18 cellular contexts compared by ENCODE assay signal in the genomic region with DNA sequence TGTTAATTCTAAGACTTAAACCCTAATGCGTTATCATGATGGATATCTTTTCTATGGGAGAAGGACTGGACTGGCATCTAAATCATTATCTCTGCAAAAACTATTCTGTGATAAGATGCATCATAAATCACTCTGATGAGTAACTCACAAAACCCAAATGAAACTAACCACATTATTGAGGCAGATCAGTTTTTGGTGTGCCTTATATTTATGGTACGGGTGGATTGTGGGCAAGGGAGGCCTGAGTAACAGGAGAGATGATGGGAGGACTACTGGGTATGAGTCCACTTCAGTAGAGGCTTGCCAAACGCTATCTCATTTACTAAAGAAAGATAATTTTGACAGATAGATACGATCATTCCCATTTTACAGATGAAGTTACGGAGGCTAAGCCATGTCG.
"Had no signal": no experiment of that assay in that cellular context is flagged by ENCODE, and none has a peak within 500 bp of the region (broad histone marks: within the 10 kb centered on the region; RNA-seq: fewer than 3 reads in every experiment).

No MANE protein-coding gene starts in this region.

- ATAC-seq: activated CD4-positive, CD25-positive, alpha-beta regulatory T cell treated with anti-CD3 and anti-CD28 coated beads, Interleukin-2, amount 50 U/mL, for 24 hours; activated CD8-positive, alpha-beta T cell treated with anti-CD3 and anti-CD28 coated beads for 36 hours; activated T-cell treated with anti-CD3 and anti-CD28 coated beads, Interleukin-2, amount 50 U/mL, for 72 hours had no signal

- H3K36me3 ChIP-seq: brain microvascular endothelial cell, cardiac muscle cell, Peyer's patch had no signal

- H3K4me3 ChIP-seq: cardiac muscle cell, Peyer's patch had no signal

- H3K27ac Mint-ChIP-seq: activated CD8-positive, alpha-beta T cell treated with anti-CD3 and anti-CD28 coated beads for 36 hours; activated T-cell treated with anti-CD3 and anti-CD28 coated beads, Interleukin-2, amount 50 U/mL, for 72 hours; activated T-helper 2 cell treated with anti-CD3 and anti-CD28 coated beads, Interferon-gamma antibody, Interleukin-2, Interleukin-4, amounts not matched to agents 10 μg/mL and 5 μg/mL and 100 μg/mL, durations not matched to agents 14 hours and 24 hours and 36 hours; T-helper 1 cell treated with Interleukin-12 subunit alpha and Interleukin-12 subunit beta and Interleukin-4 antibody, amounts not matched to agents 30 μg/mL and 1 μg/mL, for 36 hours had no signal

- DNase-seq: activated CD4-positive, alpha-beta T cell treated with anti-CD3 and anti-CD28 coated beads for 4 hours; activated CD8-positive, alpha-beta memory T cell treated with anti-CD3 and anti-CD28 coated beads, Interleukin-2, amount 50 U/mL, for 4 hours; activated CD8-positive, alpha-beta T cell treated with anti-CD3 and anti-CD28 coated beads for 36 hours; activated naive CD4-positive, alpha-beta T cell treated with anti-CD3 and anti-CD28 coated beads, Interleukin-2, amount 50 U/mL, for 16 hours; activated T-cell treated with anti-CD3 and anti-CD28 coated beads, Interleukin-2, amount 50 U/mL, for 72 hours; amniotic stem cell; brain microvascular endothelial cell; NCI-H1105 treated with DMSO at 0.1 percent for 48 hours; NCI-H1436 treated with DMSO at 0.1 percent for 48 hours; NCI-H187; NCI-H2081; NCI-H446; NCI-H524; Peyer's patch had no signal

- H3K27ac ChIP-seq: brain microvascular endothelial cell, cardiac muscle cell, Peyer's patch had no signal

- H3K27me3 ChIP-seq: brain microvascular endothelial cell, cardiac muscle cell, Peyer's patch had no signal

- H3K9me3 Mint-ChIP-seq: activated CD8-positive, alpha-beta T cell treated with anti-CD3 and anti-CD28 coated beads for 36 hours; activated T-cell treated with anti-CD3 and anti-CD28 coated beads, Interleukin-2, amount 50 U/mL, for 72 hours; activated T-helper 2 cell treated with anti-CD3 and anti-CD28 coated beads, Interferon-gamma antibody, Interleukin-2, Interleukin-4, amounts not matched to agents 10 μg/mL and 5 μg/mL and 100 μg/mL, durations not matched to agents 14 hours and 24 hours and 36 hours; T-helper 1 cell treated with Interleukin-12 subunit alpha and Interleukin-12 subunit beta and Interleukin-4 antibody, amounts not matched to agents 30 μg/mL and 1 μg/mL, for 36 hours had no signal

- H3K4me1 ChIP-seq: Peyer's patch had no signal

- H3K4me3 Mint-ChIP-seq: activated CD8-positive, alpha-beta T cell treated with anti-CD3 and anti-CD28 coated beads for 36 hours; activated T-cell treated with anti-CD3 and anti-CD28 coated beads, Interleukin-2, amount 50 U/mL, for 72 hours; T-helper 1 cell treated with Interleukin-12 subunit alpha and Interleukin-12 subunit beta and Interleukin-4 antibody, amounts not matched to agents 30 μg/mL and 1 μg/mL, for 36 hours had no signal

- H3K9me3 ChIP-seq: Peyer's patch had no signal
